ENCODE assay signal across 13 cellular contexts in genomic region chr16:57791903-57792461, GRCh38.
"Had no signal": no experiment of that assay in that cellular context is flagged by ENCODE, and none has a peak within 500 bp of the region (broad histone marks: within the 10 kb centered on the region; RNA-seq: fewer than 3 reads in every experiment).

No MANE protein-coding gene starts in this region.

- DNase-seq: activated CD4-positive, alpha-beta T cell treated with anti-CD3 and anti-CD28 coated beads, Interleukin-2, amount 50 U/mL, for 4 hours; activated CD4-positive, CD25-positive, alpha-beta regulatory T cell treated with anti-CD3 and anti-CD28 coated beads, Interleukin-2, amount 50 U/mL, for 72 hours; activated effector memory CD4-positive, alpha-beta T cell treated with Interleukin-2 at 50 U/mL for 16 hours; activated T-cell treated with anti-CD3 and anti-CD28 coated beads, Interleukin-2, amount 50 U/mL, for 1 hour; amygdala; islet precursor cell; midbrain; naive B cell; stimulated activated CD4-positive, alpha-beta T cell treated with anti-CD3 and anti-CD28 coated beads, Interleukin-12 subunit alpha, Interleukin-12 subunit beta, amount 100 ng/mL, for 4 hours; stimulated activated naive CD4-positive, alpha-beta T cell; SW 1271; upper lobe of left lung had no signal

- H3K27me3 ChIP-seq: right lobe of liver, upper lobe of left lung had no signal

- H3K4me3 ChIP-seq: right lobe of liver, upper lobe of left lung had no signal

- H3K9me3 ChIP-seq: right lobe of liver, upper lobe of left lung had no signal
